In genomic region chr6:6248651-6249050, GRCh38 we compare ENCODE assay signal across 1 cellular context.
TF ChIP-seq lines count a peak whose summit lies in the region.

No MANE protein-coding gene starts in this region.

TF ChIP-seq in GM12878, 131 proteins besides CTCF, POLR2A, EP300 and RAD21 (continued from another document):
- no peak for TF ChIP-seq ZNF687 (IDR thresholded peaks at IDR 0.05)
